8 cellular contexts compared by ENCODE assay signal in genomic region chr18:25351280-25351772, GRCh38. TPM values are rescaled to one million over a fixed set of nuclear protein-coding genes. Genes with fewer than 3 reads are reported as not detected.
DNase-seq lines count a peak whose midpoint lies in the region; ATAC-seq, FAIRE-seq and TF ChIP-seq lines count a peak whose summit lies in the region.

No MANE protein-coding gene starts in this region.

- TF ChIP-seq EP300 in HepG2 (IDR thresholded peaks at IDR 0.05; ENCODE audit: low read depth in 2 of 2, low read length in 2 of 2) (no peak), HepG2 (CRISPR knock-in tag; IDR thresholded peaks at IDR 0.05; ENCODE audit: borderline replicate concordance) (no peak)

- H3K27me3 ChIP-seq in ascending aorta (peaks cover 4% of the 10 kb centered on the region), HepG2 (ENCODE audit: control insufficient read depth in 1 of 2, insufficient read depth in 2 of 2, low read length in 2 of 2) (peaks cover 0 to 8% of the 10 kb centered on the region in 2 experiments; a peak in 1 of 5 replicates), thyroid gland (no peaks in the 10 kb centered on the region)

- H3K79me2 ChIP-seq in HepG2 (ENCODE audit: insufficient read depth, low read length): no peaks in the 10 kb centered on the region

- WGBS in HepG2 (ENCODE audit: low lambda C conversion rate): 10% methylated on average over 20 of the region's 20 CpGs
- WGBS in thyroid gland, 2 donors: 0 to 1% methylated on average over 20 of the region's 20 CpGs

- POLR2A ChIA-PET in HepG2 (lab: Yijun Ruan, JAX): no interaction called here

- H3K4me2 ChIP-seq in HepG2 (ENCODE audit: low read depth, low read length): peak overlapping the region; percentile 93

- peak overlapping the region; percentile 67 for H3K4me3 Mint-ChIP-seq in activated T-cell treated with anti-CD3 and anti-CD28 coated beads, Interleukin-2, amount 50 U/mL, for 24 hours

- no peak overlapping the region for H3K27ac Mint-ChIP-seq in activated T-cell treated with anti-CD3 and anti-CD28 coated beads, Interleukin-2, amount 50 U/mL, for 24 hours

- in situ Hi-C loops in HepG2 (cut with HindIII; ENCODE audit: extremely low pct_ligation_motif_present, low pct_unique_long_range_greater_than_20kb): no loop called here

- no peak for ATAC-seq in HepG2

- H3K27me3 Mint-ChIP-seq in activated T-cell treated with anti-CD3 and anti-CD28 coated beads, Interleukin-2, amount 50 U/mL, for 24 hours: peaks cover 74% of the 10 kb centered on the region

- BruUV-seq in HepG2 (replicated peaks; lab: Mats Ljungman, UMichigan): no TSS peak

- TF ChIP-seq POLR2A in HepG2 (IDR thresholded peaks at IDR 0.05; ENCODE audit: insufficient read depth in 1 of 2, low read depth in 2 of 2, low read length in 2 of 2) (no peak), thyroid gland (IDR thresholded peaks at IDR 0.05) (no peak)

- TF ChIP-seq RAD21 in HepG2 (CRISPR knock-in tag; IDR thresholded peaks at IDR 0.05): no peak

- CTCF ChIA-PET in HepG2 (lab: Yijun Ruan, JAX; ENCODE audit: low intra/inter-chr PET ratio, low total read pairs): no interaction called here

- peaks cover 2 to 10% of the 10 kb centered on the region in 2 donors for H3K4me1 ChIP-seq in ascending aorta
- H3K4me1 ChIP-seq in HepG2 (ENCODE audit: insufficient read depth, low read length): no peaks in the 10 kb centered on the region
- H3K4me1 ChIP-seq in thyroid gland: peaks cover 11 to 13% of the 10 kb centered on the region in 2 donors

- H3K9me3 ChIP-seq in ascending aorta (no peaks in the 10 kb centered on the region), HepG2 (ENCODE audit: low read length) (no peaks in the 10 kb centered on the region), thyroid gland (no peaks in the 10 kb centered on the region)

- H3K4me3 ChIP-seq in ascending aorta: peak overlapping the region; percentile 70 to 72
- H3K4me3 ChIP-seq in HepG2 (replicated peaks in 1 of 3; ENCODE audit: insufficient read depth in 1 of 3, low read depth in 2 of 3, low read length in 3 of 3): peak overlapping the region; percentile 63 to 76 (median 74)
- H3K4me3 ChIP-seq in thyroid gland (replicated peaks in 1 of 3): peak overlapping the region; percentile 41 to 75 (median 72)

- no peak overlapping the region for H2AFZ ChIP-seq in HepG2 (ENCODE audit: low read length)

- H4K20me1 ChIP-seq in HepG2 (ENCODE audit: insufficient read depth, low read length): no peaks in the 10 kb centered on the region

- peaks cover 17% of the 10 kb centered on the region for H3K4me1 Mint-ChIP-seq in activated T-cell treated with anti-CD3 and anti-CD28 coated beads, Interleukin-2, amount 50 U/mL, for 24 hours (ENCODE audit: low read depth)

- H3K36me3 Mint-ChIP-seq in activated T-cell treated with anti-CD3 and anti-CD28 coated beads, Interleukin-2, amount 50 U/mL, for 24 hours (ENCODE audit: low read depth): no peaks in the 10 kb centered on the region

- no peak overlapping the region for H3K9ac ChIP-seq in HepG2 (ENCODE audit: insufficient read depth, low read depth, low read length)

- H3K27ac ChIP-seq in ascending aorta: peak overlapping the region; percentile 71 to 83
- no peak overlapping the region for H3K27ac ChIP-seq in HepG2 (ENCODE audit: extremely low read length, insufficient read depth, low read length)
- peak overlapping the region; percentile 79 to 92 (median 91) for H3K27ac ChIP-seq in thyroid gland

- DNase-seq in activated T-cell treated with anti-CD3 and anti-CD28 coated beads, Interleukin-2, amount 50 U/mL, for 24 hours: no peak
- DNase-seq in activated T-cell treated with anti-CD3 and anti-CD28 coated beads, Interleukin-2, amount 50 U/mL, for 1 hour: no peak
- no peak for DNase-seq in ascending aorta (ENCODE audit: low spot score in 2 of 2)
- no peak for DNase-seq in HepG2 (ENCODE audit: low spot score)
- DNase-seq in thyroid gland: peak; percentile 3 to 19
- DNase-seq in NCI-H2107 treated with DMSO at 0.1 percent for 48 hours (lab: John Stamatoyannopoulos, UW; ENCODE audit: unreplicated experiment): no peak
- no peak for DNase-seq in NCI-H187 (lab: John Stamatoyannopoulos, UW)
- DNase-seq in NCI-H345 (lab: John Stamatoyannopoulos, UW): no peak

- FAIRE-seq in HepG2 (lab: Jason Lieb, UNC): no peak

- H3K36me3 ChIP-seq in ascending aorta: no peaks in the 10 kb centered on the region
- H3K36me3 ChIP-seq in HepG2 (replicated peaks in 1 of 2; ENCODE audit: control insufficient read depth in 1 of 2, insufficient read depth in 2 of 2, low read length in 2 of 2): no peaks in the 10 kb centered on the region
- no peaks in the 10 kb centered on the region for H3K36me3 ChIP-seq in thyroid gland

- H3K9me3 Mint-ChIP-seq in activated T-cell treated with anti-CD3 and anti-CD28 coated beads, Interleukin-2, amount 50 U/mL, for 24 hours: no peaks in the 10 kb centered on the region

- intact Hi-C loops in ascending aorta (cut with DNase I): loop anchor here (2.0 to 10.0 kb wide), 7 partner anchors 113 to 1767 kb away; partner anchors contain the start of genes NPC1, OSBPL1A, TAF4B and TTC39C
- intact Hi-C loops in HepG2 (cut with micrococcal nuclease; ENCODE audit: unreplicated experiment): no loop called here
- intact Hi-C loops in thyroid gland (cut with DNase I): loop anchor here (10.0 kb wide), 1 partner anchor 957 kb away; the partner anchor contains the start of gene OSBPL1A

- TF ChIP-seq CTCF in ascending aorta (IDR thresholded peaks at IDR 0.05): no peak
- no peak for TF ChIP-seq CTCF in HepG2 (CRISPR knock-in tag; IDR thresholded peaks at IDR 0.05)
- TF ChIP-seq CTCF in thyroid gland (IDR thresholded peaks at IDR 0.05): no peak

TF ChIP-seq in HepG2, 621 proteins besides CTCF, POLR2A, EP300 and RAD21 (continues in another document):
- TF ChIP-seq ZNF580 (CRISPR knock-in tag; IDR thresholded peaks at IDR 0.05; ENCODE audit: borderline replicate concordance, low read depth) (no peak), CSRNP1 (CRISPR knock-in tag; IDR thresholded peaks at IDR 0.05) (no peak), RORA (CRISPR knock-in tag; IDR thresholded peaks at IDR 0.05) (no peak), HDAC2 (CRISPR knock-in tag; IDR thresholded peaks at IDR 0.05) (no peak)

RNA-seq across cellular contexts. Expression of gene ZNF521, which starts 0.6 kb away (rescaled TPM):
- total RNA-seq in ascending aorta: 41.6 TPM
- total RNA-seq in HepG2 (2016; rRNA removed; fragmentation: Illumina TruSeq; extraction: Trizol): 0.02 TPM in 1 of 2 replicates, not detected in the other
- total RNA-seq in HepG2 (2016; cell fraction: cytosol; rRNA removed; fragmentation: Illumina TruSeq; extraction: Trizol; ENCODE audit: low read depth): not detected in 2 replicates
- not detected in 2 replicates for total RNA-seq in HepG2 (2016; cell fraction: insoluble cytoplasmic fraction; rRNA removed; fragmentation: Illumina TruSeq; extraction: Trizol)
- total RNA-seq in HepG2 (2016; cell fraction: membrane; rRNA removed; fragmentation: Illumina TruSeq; extraction: Trizol): not detected in 2 replicates
- not detected in 2 replicates for total RNA-seq in HepG2 (2016; cell fraction: nucleus; rRNA removed; fragmentation: Illumina TruSeq; extraction: Trizol)
- not detected in 2 replicates for polyA plus RNA-seq in HepG2 (2011; rRNA removed)
- polyA plus RNA-seq in HepG2 (2011; cell fraction: cytosol; rRNA removed): not detected in 2 replicates
- not detected in 2 replicates for polyA plus RNA-seq in HepG2 (2011; cell fraction: nucleus; rRNA removed)
- polyA plus RNA-seq in HepG2 (2012): not detected in 2 replicates
- not detected in 2 replicates for polyA plus RNA-seq in HepG2 (2016; cell fraction: cytosol; fragmentation: Illumina TruSeq; extraction: Trizol; ENCODE audit: low read depth)
- not detected in 2 replicates for polyA plus RNA-seq in HepG2 (2016; cell fraction: insoluble cytoplasmic fraction; fragmentation: Illumina TruSeq; extraction: Trizol; ENCODE audit: low read depth)
- not detected in 2 replicates for polyA plus RNA-seq in HepG2 (2016; cell fraction: membrane; fragmentation: Illumina TruSeq; extraction: Trizol; ENCODE audit: low read depth)
- polyA plus RNA-seq in HepG2 (2016; cell fraction: nucleus; fragmentation: Illumina TruSeq; extraction: Trizol; ENCODE audit: insufficient read depth, low read depth): not detected in 2 replicates
- polyA minus RNA-seq in HepG2 (2011; rRNA and poly(A)+ RNA removed; ENCODE audit: low replicate concordance): 0.04 and 0.05 TPM in 2 replicates
- polyA minus RNA-seq in HepG2 (2011; cell fraction: cytosol; rRNA and poly(A)+ RNA removed): not detected in 2 replicates
- not detected in 2 replicates for polyA minus RNA-seq in HepG2 (2011; cell fraction: nucleus; rRNA and poly(A)+ RNA removed)
- total RNA-seq in thyroid gland: 10 to 100 TPM; 28.2 to 67.3 (median 53.1) TPM

Comparison
In these comparisons a context has a peak if more than half of its experiments do, and no peak if none do; other contexts are left out.
1. DNase-seq: peak in thyroid gland (2 of 2); none in activated T-cell treated with anti-CD3 and anti-CD28 coated beads, Interleukin-2, amount 50 U/mL, for 24 hours (single experiment), activated T-cell treated with anti-CD3 and anti-CD28 coated beads, Interleukin-2, amount 50 U/mL, for 1 hour (single experiment), ascending aorta (0 of 2), HepG2 (single experiment), NCI-H2107 treated with DMSO at 0.1 percent for 48 hours (single experiment), NCI-H187 (0 of 2) and NCI-H345 (single experiment).
2. RNA of gene ZNF521, which starts 0.6 kb away (total RNA-seq): 28.2 to 67.3 TPM in thyroid gland and 41.6 TPM in ascending aorta (single experiment); 0.02 TPM in HepG2; every median in the first group is over 10 times any median in the second.
3. Peak in every context shown above with its lines, with median percentiles within 50 percentile points of each other: H3K4me3 ChIP-seq.